In genomic region chr12:39368891-39369290, GRCh38 we compare ENCODE assay signal across 20 cellular contexts.
A peak's percentile ranks its signal among the peaks of the same experiment; 100 is the strongest.
DNase-seq lines count a peak whose midpoint lies in the region; ATAC-seq, FAIRE-seq and TF ChIP-seq lines count a peak whose summit lies in the region.
"Had no signal": no experiment of that assay in that cellular context is flagged by ENCODE, and none has a peak within 500 bp of the region (broad histone marks: within the 10 kb centered on the region; RNA-seq: fewer than 3 reads in every experiment).

No MANE protein-coding gene starts in this region.

- no peak for TF ChIP-seq POLR2A in transverse colon (IDR thresholded peaks at IDR 0.05)

- H3K4me1 Mint-ChIP-seq in Calu3 (ENCODE audit: low read depth, unreplicated experiment): peaks cover 23% of the 10 kb centered on the region

- no peak for DNase-seq in Calu3
- DNase-seq in NCI-H226: peak; percentile 44
- DNase-seq in bronchial epithelial cell (ENCODE audit: low read depth): peak; percentile 29
- peak; percentile 40 for DNase-seq in renal cortical epithelial cell (ENCODE audit: low read depth)
- no peak for DNase-seq in medulla oblongata (ENCODE audit: extremely low spot score)
- DNase-seq in transverse colon: no peak
- DNase-seq: BE2C; Caco-2; CD4-positive, CD25-positive, alpha-beta regulatory T cell; HFFc6; KBM-7; NCI-H1417; NCI-H187; NCI-H2227 treated with DMSO at 0.1 percent for 48 hours; NCI-H524; NCI-H82; RPMI8226 had no signal

- no peak for TF ChIP-seq EP300 in transverse colon (IDR thresholded peaks at IDR 0.05; ENCODE audit: low read depth)

- intact Hi-C loops in Calu3 (cut with micrococcal nuclease; ENCODE audit: unreplicated experiment): loop anchor here (10.0 kb wide), 1 partner anchor 166 kb away; no protein-coding TSS in a partner anchor
- intact Hi-C loops in transverse colon (cut with DNase I; ENCODE audit: low total_unique reads): no loop called here

- 92 to 100% methylated on average over 1 to 2 of the region's 2 CpGs for WGBS in transverse colon (ENCODE audit: low coverage in 1 of 2), 2 donors

- BruUV-seq in Calu3 (replicated peaks; lab: Mats Ljungman, UMichigan): no TSS peak

- no peaks in the 10 kb centered on the region for H3K9me3 ChIP-seq in transverse colon
- H3K9me3 ChIP-seq: BE2C, Caco-2 had no signal

- no peak overlapping the region for H3K27ac ChIP-seq in transverse colon

- no peak for ATAC-seq in GM19467 (IDR thresholded peaks at IDR 0.05; ENCODE audit: unreplicated experiment)

- H3K4me3 Mint-ChIP-seq in Calu3 (ENCODE audit: low read depth, unreplicated experiment): no peak overlapping the region
- H3K4me3 Mint-ChIP-seq: CD4-positive, CD25-positive, alpha-beta regulatory T cell; HFFc6 had no signal

- CTCF ChIA-PET in Calu3 (lab: Charles Lee): no interaction called here

- no peaks in the 10 kb centered on the region for H3K4me1 ChIP-seq in transverse colon

- no peaks in the 10 kb centered on the region for H3K9me3 Mint-ChIP-seq in Calu3 (ENCODE audit: low read depth, unreplicated experiment)
- H3K9me3 Mint-ChIP-seq: CD4-positive, CD25-positive, alpha-beta regulatory T cell; HFFc6 had no signal

- in situ Hi-C loops in transverse colon (cut with MboI; ENCODE audit: low pct_ligation_motif_present in 1 of 4, low pct_unique_long_range_greater_than_20kb in 1 of 4, low sequenced_read_pairs in 3 of 4): no loop called here

- H3K4me3 ChIP-seq in bronchial epithelial cell (ENCODE audit: low read depth, low read length) (no peak overlapping the region), transverse colon (no peak overlapping the region)

- FAIRE-seq in bronchial epithelial cell (lab: Jason Lieb, UNC): no peak
- FAIRE-seq: GM12892, H1 had no signal

- H3K27me3 ChIP-seq in bronchial epithelial cell (ENCODE audit: control insufficient read depth, insufficient read depth, low read length): no peaks in the 10 kb centered on the region
- H3K27me3 ChIP-seq in transverse colon: no peaks in the 10 kb centered on the region
- H3K27me3 ChIP-seq: BE2C had no signal

- H3K27me3 Mint-ChIP-seq in Calu3 (ENCODE audit: unreplicated experiment): no peaks in the 10 kb centered on the region
- H3K27me3 Mint-ChIP-seq: CD4-positive, CD25-positive, alpha-beta regulatory T cell had no signal

- TF ChIP-seq CTCF in Calu3 (IDR thresholded peaks at IDR 0.05; ENCODE audit: unreplicated experiment) (no peak), bronchial epithelial cell (IDR thresholded peaks at IDR 0.05; ENCODE audit: insufficient read depth, low read length, severe bottlenecking) (no peak), transverse colon (IDR thresholded peaks at IDR 0.05) (no peak)

- H3K36me3 Mint-ChIP-seq in Calu3 (ENCODE audit: insufficient read depth, unreplicated experiment): no peaks in the 10 kb centered on the region

- H3K36me3 ChIP-seq in bronchial epithelial cell (ENCODE audit: control insufficient read depth, insufficient read depth, low read length) (no peaks in the 10 kb centered on the region), transverse colon (no peaks in the 10 kb centered on the region)

- H3K27ac Mint-ChIP-seq in Calu3 (ENCODE audit: unreplicated experiment): peak overlapping the region; percentile 43
- H3K27ac Mint-ChIP-seq: CD4-positive, CD25-positive, alpha-beta regulatory T cell; HFFc6 had no signal

Comparison
In these comparisons a context has a peak if more than half of its experiments do, and no peak if none do; other contexts are left out.
1. DNase-seq: peak in NCI-H226 (single experiment), bronchial epithelial cell (single experiment) and renal cortical epithelial cell (single experiment); none in Calu3 (single experiment), medulla oblongata (single experiment) and transverse colon (single experiment).